Comparison of ENCODE assay signal across 21 cellular contexts in the genomic region with DNA sequence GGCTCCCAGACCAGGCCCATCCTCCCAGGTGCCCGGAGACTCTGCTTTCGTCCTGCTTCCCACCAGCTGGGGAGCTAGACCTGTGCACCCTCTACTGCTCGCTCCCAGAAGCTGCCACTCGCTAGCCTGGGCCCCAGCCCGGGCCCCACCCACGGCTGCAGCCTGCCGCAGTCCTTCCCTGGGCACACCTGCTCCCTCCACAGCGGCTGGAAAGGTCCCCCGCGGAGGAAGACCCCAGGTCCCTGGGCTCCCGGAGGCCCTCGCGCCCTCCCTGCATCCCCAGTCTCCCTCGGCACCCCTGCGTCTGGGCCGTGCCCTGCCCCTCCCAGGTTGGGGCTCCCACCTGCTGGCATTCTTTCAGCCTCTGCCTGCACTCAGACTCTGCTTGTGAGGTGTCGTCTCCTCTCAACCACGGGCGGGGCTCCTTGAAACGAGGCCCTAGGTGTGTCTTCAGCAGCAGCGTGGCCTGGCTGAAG. TPM values are rescaled to one million over a fixed set of nuclear protein-coding genes. Genes with fewer than 3 reads are reported as not detected.
A peak's percentile ranks its signal among the peaks of the same experiment; 100 is the strongest.
DNase-seq lines count a peak whose midpoint lies in the region; TF ChIP-seq lines count a peak whose summit lies in the region.
"Had no signal": no experiment of that assay in that cellular context is flagged by ENCODE, and none has a peak within 500 bp of the region (broad histone marks: within the 10 kb centered on the region; RNA-seq: fewer than 3 reads in every experiment).

No MANE protein-coding gene starts in this region.

- H3K9ac ChIP-seq in neuronal stem cell (ENCODE audit: low read depth, low read length, poor library complexity): no peak overlapping the region
- H3K9ac ChIP-seq: KMS-11 had no signal

- H3K4me2 ChIP-seq in hepatocyte (no peak overlapping the region), neuronal stem cell (ENCODE audit: insufficient read depth, low read length, poor library complexity, severe bottlenecking) (no peak overlapping the region)
- H3K4me2 ChIP-seq: KMS-11 had no signal

- no peak for TF ChIP-seq EP300 in stomach (IDR thresholded peaks at IDR 0.05)

- H3K23ac ChIP-seq in neuronal stem cell (ENCODE audit: low read depth, low read length, poor library complexity): no peak overlapping the region

- H3K9me3 ChIP-seq in HEK293 (ENCODE audit: control insufficient read depth, insufficient read depth, low read depth, low read length): no peaks in the 10 kb centered on the region
- H3K9me3 ChIP-seq in WERI-Rb-1 (ENCODE audit: severe bottlenecking): no peaks in the 10 kb centered on the region
- H3K9me3 ChIP-seq in hepatocyte (ENCODE audit: low read depth): no peaks in the 10 kb centered on the region
- peaks cover 0 to 5% of the 10 kb centered on the region in 2 donors for H3K9me3 ChIP-seq in neuronal stem cell (replicated peaks in 1 of 2; ENCODE audit: control insufficient read depth in 2 of 2, insufficient read depth in 1 of 2, low read depth in 1 of 2, low read length in 2 of 2)
- H3K9me3 ChIP-seq in stomach: no peaks in the 10 kb centered on the region
- H3K9me3 ChIP-seq: BE2C, HAP-1 had no signal

- no peak overlapping the region for H3K14ac ChIP-seq in neuronal stem cell (ENCODE audit: low read length)

- H2AFZ ChIP-seq in hepatocyte (no peak overlapping the region), neuronal stem cell (ENCODE audit: low read length) (no peak overlapping the region)

- TF ChIP-seq CTCF in HEK293 (tag by site-specific recombination; IDR thresholded peaks at IDR 0.05) (no peak), WERI-Rb-1 (IDR thresholded peaks at IDR 0.05; ENCODE audit: low read depth, low read length) (0 out of 2 replicates have a peak, but pooled peaks have one; percentile 2), hepatocyte (IDR thresholded peaks at IDR 0.05; ENCODE audit: poor library complexity) (no peak), RWPE1 (conservative IDR thresholded peaks at IDR 0.05; ENCODE audit: low read depth) (no peak), stomach (IDR thresholded peaks at IDR 0.05) (no peak)

- H2BK12ac ChIP-seq in neuronal stem cell (ENCODE audit: low read length): no peak overlapping the region

- intact Hi-C loops in stomach (cut with DNase I; ENCODE audit: low total_unique reads): no loop called here

- no peaks in the 10 kb centered on the region for H3K9me2 ChIP-seq in hepatocyte (replicated peaks; ENCODE audit: insufficient read depth)

- DNase-seq in WERI-Rb-1 (no peak), hepatocyte (ENCODE audit: low spot score) (peak; percentile 40), neuronal stem cell (ENCODE audit: low spot score) (no peak), RWPE1 (ENCODE audit: low spot score) (no peak), stomach (no peak), CD1c-positive myeloid dendritic cell (ENCODE audit: extremely low spot score) (no peak)
- DNase-seq in activated CD4-positive, CD25-positive, alpha-beta regulatory T cell (lab: John Stamatoyannopoulos, UW): no peak
- DNase-seq: BE2C; CD4-positive, CD25-positive, alpha-beta regulatory T cell; DMS79; IMR-90; NCI-H1105; NCI-H146; NCI-H2029; NCI-H2171; NCI-H524 treated with DMSO at 0.1 percent for 48 hours; NCI-H82; SHP77 had no signal

- peaks cover 4 to 70% of the 10 kb centered on the region in 2 experiments; a peak in 2 of 3 replicates for H3K36me3 ChIP-seq in HEK293 (ENCODE audit: control insufficient read depth in 2 of 2, insufficient read depth in 1 of 2, low read length in 2 of 2)
- H3K36me3 ChIP-seq in WERI-Rb-1: peaks cover 73% of the 10 kb centered on the region
- H3K36me3 ChIP-seq in hepatocyte (replicated peaks; ENCODE audit: insufficient read depth, low read depth): no peaks in the 10 kb centered on the region
- peaks cover 58 to 94% of the 10 kb centered on the region in 2 donors for H3K36me3 ChIP-seq in neuronal stem cell (replicated peaks in 1 of 2; ENCODE audit: control insufficient read depth in 2 of 2, insufficient read depth in 2 of 2, low read length in 2 of 2)
- H3K36me3 ChIP-seq in stomach: peaks cover 67 to 100% (median 91%) of the 10 kb centered on the region in 4 donors

- no peak overlapping the region for H3K4me3 ChIP-seq in HEK293 (ENCODE audit: low read depth, low read length)
- H3K4me3 ChIP-seq in WERI-Rb-1 (ENCODE audit: low read depth, low read length): no peak overlapping the region
- H3K4me3 ChIP-seq in hepatocyte: no peak overlapping the region
- no peak overlapping the region for H3K4me3 ChIP-seq in neuronal stem cell (ENCODE audit: low read length in 2 of 2)
- no peak overlapping the region for H3K4me3 ChIP-seq in stomach
- H3K4me3 ChIP-seq: HAP-1 had no signal

- no peaks in the 10 kb centered on the region for H4K20me1 ChIP-seq in hepatocyte (ENCODE audit: insufficient read depth, poor library complexity, severe bottlenecking)

- H3K4ac ChIP-seq in neuronal stem cell (ENCODE audit: low read length): no peak overlapping the region

- H2BK15ac ChIP-seq in neuronal stem cell (ENCODE audit: low read length): no peak overlapping the region

- H3K4me1 ChIP-seq in HEK293 (ENCODE audit: control insufficient read depth, insufficient read depth, low read length) (no peaks in the 10 kb centered on the region), hepatocyte (ENCODE audit: insufficient read depth) (peaks cover 9% of the 10 kb centered on the region), neuronal stem cell (ENCODE audit: control insufficient read depth in 2 of 2, insufficient read depth in 1 of 2, low read depth in 1 of 2, low read length in 2 of 2) (peaks cover 0 to 4% of the 10 kb centered on the region in 2 donors), stomach (peaks cover 10 to 26% (median 19%) of the 10 kb centered on the region in 4 donors)
- H3K4me1 ChIP-seq: BE2C, HAP-1 had no signal

- no peak for TF ChIP-seq POLR2A in stomach (IDR thresholded peaks at IDR 0.05)

- H4K8ac ChIP-seq in neuronal stem cell (ENCODE audit: low read depth, low read length): no peak overlapping the region

- H3K18ac ChIP-seq in neuronal stem cell (ENCODE audit: low read length): no peak overlapping the region

- POLR2A ChIA-PET in HEK293 (lab: Yijun Ruan, JAX): no interaction called here
- POLR2A ChIA-PET in RWPE1 (lab: Yijun Ruan, JAX; ENCODE audit: low non-redundant PET): no interaction called here

- H3K79me1 ChIP-seq in neuronal stem cell (ENCODE audit: low read depth, low read length): peaks cover 23% of the 10 kb centered on the region

- H2BK120ac ChIP-seq in neuronal stem cell (ENCODE audit: low read depth, low read length): no peak overlapping the region

- no peak overlapping the region for H4K91ac ChIP-seq in neuronal stem cell (ENCODE audit: low read depth, low read length, poor library complexity)

- WGBS in hepatocyte (ENCODE audit: low lambda C conversion rate, missing lambda C conversion rate): 81% methylated on average over 12 of the region's 21 CpGs
- no CpG with 5 or more reads among the region's 21 CpGs for WGBS in neuronal stem cell (ENCODE audit: extremely low coverage in 2 of 2, insufficient read length in 2 of 2, insufficient replicate concordance in 1 of 2), 2 donors
- WGBS in stomach, 5 donors: 69 to 85% (median 79%) methylated on average over 17 to 21 of the region's 21 CpGs

- peak overlapping the region; percentile 35 for H2BK5ac ChIP-seq in neuronal stem cell (ENCODE audit: low read length)

- no peak overlapping the region for H3K27ac ChIP-seq in HEK293 (ENCODE audit: extremely low read depth, low read depth, low read length)
- H3K27ac ChIP-seq in WERI-Rb-1: no peak overlapping the region
- peak overlapping the region; percentile 55 for H3K27ac ChIP-seq in hepatocyte
- H3K27ac ChIP-seq in neuronal stem cell (replicated peaks; ENCODE audit: low read length): no peak overlapping the region
- no peak overlapping the region for H3K27ac ChIP-seq in RWPE1
- H3K27ac ChIP-seq in stomach: no peak overlapping the region
- H3K27ac ChIP-seq: KMS-11 had no signal

- H3K27me3 ChIP-seq in WERI-Rb-1 (ENCODE audit: insufficient read depth, low read depth, severe bottlenecking) (no peaks in the 10 kb centered on the region), hepatocyte (no peaks in the 10 kb centered on the region), neuronal stem cell (ENCODE audit: control insufficient read depth in 3 of 3, insufficient read depth in 3 of 3, low read depth in 1 of 3, low read length in 3 of 3) (no peaks in the 10 kb centered on the region), stomach (no peaks in the 10 kb centered on the region)
- H3K27me3 ChIP-seq: BE2C had no signal

- peaks cover 27% of the 10 kb centered on the region for H3K79me2 ChIP-seq in hepatocyte

- no peak overlapping the region for H2AK5ac ChIP-seq in neuronal stem cell (ENCODE audit: low read depth, low read length)

- CTCF ChIA-PET in HEK293 (lab: Yijun Ruan, JAX) (no interaction called here), RWPE1 (lab: Yijun Ruan, JAX) (no interaction called here)

TF ChIP-seq in HEK293, 187 proteins besides CTCF, POLR2A, EP300 and RAD21 (continues in another document):
- TF ChIP-seq ZBTB17 (tag by site-specific recombination; IDR thresholded peaks at IDR 0.05) (no peak), ZXDB (tag by site-specific recombination; IDR thresholded peaks at IDR 0.05) (no peak), ZNF146 (tag by site-specific recombination; IDR thresholded peaks at IDR 0.05) (no peak)

RNA-seq across cellular contexts. Expression of a gene that starts 27.8 kb away (rescaled TPM):
- total RNA-seq in hepatocyte (6.9 and 9.5 TPM in 2 replicates), stomach (10 to 100 TPM; 10.5 to 71.8 (median 28.1) TPM)
- polyA plus RNA-seq in hepatocyte (9.1 and 10.7 TPM in 2 replicates), stomach (1 to 10 TPM; 3.8 to 6.4 (median 5.0) TPM)
- polyA plus RNA-seq in neuronal stem cell (2013, experiment 1 of 2): 38.2 TPM
- polyA plus RNA-seq in neuronal stem cell (2013, experiment 2 of 2): 38.1 TPM

RNA-seq across cellular contexts. Expression of a gene that starts 40.1 kb away (rescaled TPM):
- total RNA-seq in hepatocyte (92.2 and 102 TPM in 2 replicates), stomach (100 to 1,000 TPM in 4 of 5 donors, 10 to 100 TPM in 1; 49.0 to 340 (median 134) TPM)
- polyA plus RNA-seq in hepatocyte (108 and 109 TPM in 2 replicates), stomach (10 to 100 TPM; 53.8 to 59.6 (median 59.4) TPM)
- 60.6 TPM for polyA plus RNA-seq in neuronal stem cell (2013, experiment 1 of 2)
- 60.3 TPM for polyA plus RNA-seq in neuronal stem cell (2013, experiment 2 of 2)

RNA-seq across cellular contexts. Expression of a gene that starts 44.6 kb away (rescaled TPM):
- total RNA-seq in hepatocyte (142 and 165 TPM in 2 replicates), stomach (100 to 1,000 TPM in 2 of 5 donors, 10 to 100 TPM in 3; 22.2 to 459 (median 96.9) TPM)
- polyA plus RNA-seq in hepatocyte (190 and 207 TPM in 2 replicates), stomach (100 to 1,000 TPM; 113 to 173 (median 132) TPM)
- polyA plus RNA-seq in neuronal stem cell (2013, experiment 1 of 2): 94.6 TPM
- 92.1 TPM for polyA plus RNA-seq in neuronal stem cell (2013, experiment 2 of 2)

RNA-seq across cellular contexts. Expression of a gene that starts 45.1 kb away (rescaled TPM):
- total RNA-seq in hepatocyte (17.9 and 21.2 TPM in 2 replicates), stomach (100 to 1,000 TPM in 1 of 5 donors, 10 to 100 TPM in 4; 25.8 to 214 (median 33.9) TPM)
- polyA plus RNA-seq in hepatocyte (75.3 and 81.1 TPM in 2 replicates), stomach (10 to 100 TPM; 33.3 to 42.4 (median 40.2) TPM)
- polyA plus RNA-seq in neuronal stem cell (2013, experiment 1 of 2): 117 TPM
- polyA plus RNA-seq in neuronal stem cell (2013, experiment 2 of 2): 115 TPM

RNA-seq across cellular contexts. Expression of a gene that starts 57.6 kb away (rescaled TPM):
- total RNA-seq in hepatocyte (3.9 and 8.2 TPM in 2 replicates), stomach (1 to 10 TPM in 2 of 5 donors, under 1 TPM in 1, not detected in 2; 0.45 to 2.0 (median 1.1) TPM)
- polyA plus RNA-seq in hepatocyte (20.9 and 22.3 TPM in 2 replicates), stomach (1 to 10 TPM in 1 of 3 donors, under 1 TPM in 2; 0.50 to 1.5 (median 0.61) TPM)
- polyA plus RNA-seq in neuronal stem cell (2013, experiment 1 of 2): 10.1 TPM
- 9.2 TPM for polyA plus RNA-seq in neuronal stem cell (2013, experiment 2 of 2)
- total RNA-seq: IMR-90 had no signal
- polyA plus RNA-seq: CD4-positive, CD25-positive, alpha-beta regulatory T cell had no signal
